In the genomic region with DNA sequence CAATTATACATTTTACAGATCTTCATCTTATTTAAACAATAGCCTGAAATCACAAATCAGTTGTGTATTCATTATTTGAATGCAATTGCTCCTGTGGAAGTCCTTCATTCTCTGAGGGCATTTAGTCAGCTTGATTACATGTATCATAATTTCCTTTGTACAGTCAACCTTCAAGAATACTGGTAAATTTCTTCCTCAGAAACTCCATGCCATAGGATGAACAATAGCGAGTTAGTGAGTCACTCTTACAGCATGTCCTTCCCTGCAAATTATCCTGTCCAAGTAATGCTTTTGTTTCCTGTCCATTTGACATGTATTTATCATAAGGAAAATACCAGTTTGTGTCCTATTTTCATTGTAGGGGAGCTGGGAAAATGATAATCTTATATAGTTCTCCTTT, we compare ENCODE assay signal across 1 cellular context.
TF ChIP-seq lines count a peak whose summit lies in the region.

No MANE protein-coding gene starts in this region.

TF ChIP-seq in GM23338, 12 proteins besides CTCF, POLR2A, EP300 and RAD21:
- TF ChIP-seq EZH2 (IDR thresholded peaks at IDR 0.05; ENCODE audit: low read depth, unreplicated experiment) (no peak), JUNB (IDR thresholded peaks at IDR 0.05; ENCODE audit: unreplicated experiment) (no peak)
TF ChIP-seq in GM23338: peak in this region for 0.
